9 cellular contexts compared by ENCODE assay signal in the genomic region with DNA sequence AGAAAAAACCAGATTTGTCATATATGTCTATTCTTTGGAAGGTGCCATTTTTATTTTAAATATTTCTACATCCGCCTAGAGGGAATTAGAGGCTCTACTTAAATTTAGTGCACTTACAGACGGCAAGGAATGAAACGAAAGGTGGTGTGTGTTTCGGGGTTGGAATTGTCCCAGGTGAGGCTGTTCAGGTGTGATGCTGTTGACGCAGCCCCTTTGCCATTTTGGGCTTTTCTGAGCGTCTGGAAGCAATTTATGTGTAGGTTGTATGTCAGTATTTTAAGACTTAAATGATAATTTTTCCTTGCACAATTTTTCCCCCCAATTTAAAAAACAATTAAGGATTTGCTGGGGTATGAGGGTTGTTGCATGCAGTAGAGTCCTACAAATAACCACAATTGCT. TPM values are rescaled to one million over a fixed set of nuclear protein-coding genes. Genes with fewer than 3 reads are reported as not detected.
DNase-seq lines count a peak whose midpoint lies in the region; ATAC-seq and TF ChIP-seq lines count a peak whose summit lies in the region.
"Had no signal": no experiment of that assay in that cellular context is flagged by ENCODE, and none has a peak within 500 bp of the region (broad histone marks: within the 10 kb centered on the region; RNA-seq: fewer than 3 reads in every experiment).

No MANE protein-coding gene starts in this region.

- peak overlapping the region; percentile 91 for H3K4me2 ChIP-seq in MM.1S (ENCODE audit: low read depth, low read length)
- H3K4me2 ChIP-seq in neural progenitor cell: peak overlapping the region; percentile 97

- peak overlapping the region; percentile 70 for H3K27ac ChIP-seq in CD4-positive, CD25-positive, alpha-beta regulatory T cell (ENCODE audit: insufficient read depth, low read length, poor library complexity, severe bottlenecking)
- H3K27ac ChIP-seq in MM.1S (ENCODE audit: low read length) (peak overlapping the region; percentile 1; the same call in 1 of the 2 replicates), neural progenitor cell (no peak overlapping the region)

- H3K36me3 Mint-ChIP-seq in CD4-positive, CD25-positive, alpha-beta regulatory T cell: peaks cover 12% of the 10 kb centered on the region
- H3K36me3 Mint-ChIP-seq in effector memory CD8-positive, alpha-beta T cell (ENCODE audit: insufficient read depth): peaks cover 27% of the 10 kb centered on the region
- peaks cover 21% of the 10 kb centered on the region for H3K36me3 Mint-ChIP-seq in neural progenitor cell

- H4K20me1 ChIP-seq in MM.1S (ENCODE audit: insufficient read depth, low read length) (peaks cover 18% of the 10 kb centered on the region), neural progenitor cell (ENCODE audit: low read depth) (peaks cover 59% of the 10 kb centered on the region)

- peak overlapping the region; percentile 89 to 95 (median 90) for H3K27ac Mint-ChIP-seq in CD4-positive, CD25-positive, alpha-beta regulatory T cell
- H3K27ac Mint-ChIP-seq in effector memory CD8-positive, alpha-beta T cell: peak overlapping the region; percentile 74 to 89
- H3K27ac Mint-ChIP-seq in neural progenitor cell: no peak overlapping the region

- peaks cover 6% of the 10 kb centered on the region for H3K27me3 Mint-ChIP-seq in CD4-positive, CD25-positive, alpha-beta regulatory T cell
- H3K27me3 Mint-ChIP-seq in effector memory CD8-positive, alpha-beta T cell: no peaks in the 10 kb centered on the region
- H3K27me3 Mint-ChIP-seq in neural progenitor cell (ENCODE audit: insufficient read depth, low read depth): peaks cover 10% of the 10 kb centered on the region

- no peaks in the 10 kb centered on the region for H3K9me3 ChIP-seq in CD4-positive, CD25-positive, alpha-beta regulatory T cell (ENCODE audit: control insufficient read depth in 2 of 2, low read length in 2 of 2)
- H3K9me3 ChIP-seq in MM.1S (replicated peaks; ENCODE audit: insufficient read depth, low read length) (no peaks in the 10 kb centered on the region), neural progenitor cell (ENCODE audit: low read depth) (no peaks in the 10 kb centered on the region)

- peaks cover 0 to 5% (median 0%) of the 10 kb centered on the region in 7 donors for H3K9me3 Mint-ChIP-seq in CD4-positive, CD25-positive, alpha-beta regulatory T cell
- no peaks in the 10 kb centered on the region for H3K9me3 Mint-ChIP-seq in effector memory CD8-positive, alpha-beta T cell
- peaks cover 1% of the 10 kb centered on the region for H3K9me3 Mint-ChIP-seq in neural progenitor cell

- H2AFZ ChIP-seq in MM.1S (ENCODE audit: low read length) (no peak overlapping the region), neural progenitor cell (replicated peaks) (no peak overlapping the region)

- H3K9me2 ChIP-seq in MM.1S (replicated peaks; ENCODE audit: insufficient read depth, low read length): no peaks in the 10 kb centered on the region

- H3K27me3 ChIP-seq in CD4-positive, CD25-positive, alpha-beta regulatory T cell (ENCODE audit: control insufficient read depth, insufficient read depth, low read length): no peaks in the 10 kb centered on the region
- no peaks in the 10 kb centered on the region for H3K27me3 ChIP-seq in MM.1S (replicated peaks; ENCODE audit: insufficient read depth, low read length)
- H3K27me3 ChIP-seq in neural progenitor cell: peaks cover 16% of the 10 kb centered on the region

- H3K4me3 Mint-ChIP-seq in CD4-positive, CD25-positive, alpha-beta regulatory T cell: peak overlapping the region; percentile 89 to 96 (median 93)
- peak overlapping the region; percentile 80 to 85 for H3K4me3 Mint-ChIP-seq in effector memory CD8-positive, alpha-beta T cell
- peak overlapping the region; percentile 92 for H3K4me3 Mint-ChIP-seq in neural progenitor cell

- H3K79me2 ChIP-seq in MM.1S (ENCODE audit: low read length) (peaks cover 60% of the 10 kb centered on the region), neural progenitor cell (ENCODE audit: low read depth) (peaks cover 62% of the 10 kb centered on the region)

- TF ChIP-seq CTCF in MM.1S (IDR thresholded peaks at IDR 0.05; ENCODE audit: low read length) (no peak), neural progenitor cell (IDR thresholded peaks at IDR 0.05) (no peak)

- DNase-seq in CD4-positive, CD25-positive, alpha-beta regulatory T cell: no peak
- DNase-seq in MM.1S (no peak), neural progenitor cell (ENCODE audit: low spot score) (no peak), NCI-H187 treated with DMSO at 0.1 percent for 48 hours (lab: John Stamatoyannopoulos, UW) (no peak), Ammon's horn (ENCODE audit: low spot score) (no peak), NCI-H128 (lab: John Stamatoyannopoulos, UW; ENCODE audit: unreplicated experiment) (no peak)
- DNase-seq in effector memory CD8-positive, alpha-beta T cell: no peak
- DNase-seq: NCI-H1092 treated with DMSO at 0.1 percent for 48 hours had no signal

- peaks cover 8% of the 10 kb centered on the region for H3K36me3 ChIP-seq in CD4-positive, CD25-positive, alpha-beta regulatory T cell (ENCODE audit: control insufficient read depth, insufficient read depth, low read length)
- H3K36me3 ChIP-seq in MM.1S (replicated peaks; ENCODE audit: insufficient read depth, low read length) (peaks cover 5% of the 10 kb centered on the region; the same call in 1 of the 2 replicates), neural progenitor cell (no peaks in the 10 kb centered on the region)

- ATAC-seq in CD4-positive, CD25-positive, alpha-beta regulatory T cell (ENCODE audit: low read depth in 2 of 2): no peak
- ATAC-seq in effector memory CD8-positive, alpha-beta T cell (replicated peaks): no peak
- ATAC-seq in HG02973 (IDR thresholded peaks at IDR 0.05; ENCODE audit: unreplicated experiment): no peak

- H3K9ac ChIP-seq in MM.1S (ENCODE audit: low read length) (peak overlapping the region; percentile 60), neural progenitor cell (peak overlapping the region; percentile 17)

- H3K4me3 ChIP-seq in CD4-positive, CD25-positive, alpha-beta regulatory T cell (ENCODE audit: low read depth, low read length): peak overlapping the region; percentile 98
- H3K4me3 ChIP-seq in MM.1S (ENCODE audit: low read length) (peak overlapping the region; percentile 68), neural progenitor cell (peak overlapping the region; percentile 93)

- H3K4me1 Mint-ChIP-seq in CD4-positive, CD25-positive, alpha-beta regulatory T cell: peaks cover 12 to 60% (median 45%) of the 10 kb centered on the region in 4 donors
- peaks cover 51 to 57% of the 10 kb centered on the region in 2 donors for H3K4me1 Mint-ChIP-seq in effector memory CD8-positive, alpha-beta T cell (ENCODE audit: low read depth in 2 of 2)
- peaks cover 67% of the 10 kb centered on the region for H3K4me1 Mint-ChIP-seq in neural progenitor cell

- peaks cover 61% of the 10 kb centered on the region for H3K4me1 ChIP-seq in CD4-positive, CD25-positive, alpha-beta regulatory T cell (ENCODE audit: control insufficient read depth, insufficient read depth, low read length, poor library complexity, severe bottlenecking)
- H3K4me1 ChIP-seq in MM.1S (ENCODE audit: low read length): peaks cover 42% of the 10 kb centered on the region
- peaks cover 24% of the 10 kb centered on the region for H3K4me1 ChIP-seq in neural progenitor cell

- H3F3A ChIP-seq in MM.1S (ENCODE audit: insufficient read depth, low read length) (peaks cover 25% of the 10 kb centered on the region), neural progenitor cell (ENCODE audit: low read depth) (peaks cover 18% of the 10 kb centered on the region)

RNA-seq across cellular contexts. Expression of a gene that starts 2.0 kb away (rescaled TPM):
- total RNA-seq in CD4-positive, CD25-positive, alpha-beta regulatory T cell: 66.5 TPM
- 1 to 10 TPM in 2 of 4 donors, under 1 TPM in 2; 0.74 to 3.2 (median 1.0) TPM for polyA plus RNA-seq in CD4-positive, CD25-positive, alpha-beta regulatory T cell
- total RNA-seq in neural progenitor cell (ENCODE audit: low replicate concordance): 20.9 and 22.4 TPM in 2 replicates
